Comparison of ENCODE assay signal across 20 cellular contexts in genomic region chr4:151991884-151992166, GRCh38.
DNase-seq lines count a peak whose midpoint lies in the region; ATAC-seq, FAIRE-seq and TF ChIP-seq lines count a peak whose summit lies in the region.
"Had no signal": no experiment of that assay in that cellular context is flagged by ENCODE, and none has a peak within 500 bp of the region (broad histone marks: within the 10 kb centered on the region; RNA-seq: fewer than 3 reads in every experiment).

No MANE protein-coding gene starts in this region.

- no peak for ATAC-seq in K562
- ATAC-seq in HG03342 (IDR thresholded peaks at IDR 0.05; ENCODE audit: unreplicated experiment) = no peak
- no peak for ATAC-seq in HG02610 (IDR thresholded peaks at IDR 0.05; ENCODE audit: unreplicated experiment)
- ATAC-seq: left colon had no signal

- no peaks in the 10 kb centered on the region for H3K79me2 ChIP-seq in K562 (ENCODE audit: control insufficient read depth, insufficient read depth, low read length)
- no peaks in the 10 kb centered on the region for H3K79me2 ChIP-seq in parathyroid adenoma

- H3K27ac ChIP-seq in K562 (ENCODE audit: extremely low read depth, low read depth, low read length) = no peak overlapping the region
- H3K27ac ChIP-seq in parathyroid adenoma = no peak overlapping the region
- H3K27ac ChIP-seq: RWPE1 had no signal

- POLR2A ChIA-PET in K562 (lab: Yijun Ruan, JAX) = interaction anchor here (1.0 kb wide), 1 partner anchor 18 kb away, joined by 3 read pairs; no protein-coding TSS in a partner anchor

- WGBS in K562 (ENCODE audit: insufficient coverage, low coverage, missing lambda C conversion rate) = 0% methylated on average over 2 of the region's 2 CpGs

- no TSS peak for BruUV-seq in K562 (replicated peaks; lab: Mats Ljungman, UMichigan)

- intact Hi-C loops in K562 (cut with micrococcal nuclease) = no loop called here

- no peak for DNase-seq in activated naive CD8-positive, alpha-beta T cell treated with anti-CD3 and anti-CD28 coated beads for 36 hours
- peak; percentile 12 for DNase-seq in EH (ENCODE audit: low read depth)
- DNase-seq in K562 (ENCODE audit: extremely low read depth in 1 of 4, low spot score in 3 of 4) = no peak
- DNase-seq in HuH-7 (ENCODE audit: low spot score) = no peak
- DNase-seq: activated CD4-positive, alpha-beta T cell treated with anti-CD3 and anti-CD28 coated beads, Interleukin-2, amount 50 U/mL, for 48 hours; amniotic stem cell; Caco-2; left colon; MV-4-11; NCI-H1930; NCI-H510A; stimulated activated CD4-positive, alpha-beta T cell treated with anti-CD3 and anti-CD28 coated beads, Interleukin-1b, Interleukin-23, amount 100 ng/mL, for 48 hours had no signal

- 0 out of 5 replicates have a peak, but pooled peaks cover 0 to 3% of the 10 kb centered on the region in 2 experiments for H3K27me3 ChIP-seq in K562 (ENCODE audit: control insufficient read depth in 2 of 2, insufficient read depth in 2 of 2, low read length in 2 of 2)
- H3K27me3 ChIP-seq in parathyroid adenoma (ENCODE audit: control insufficient read depth, insufficient read depth, low read length) = no peaks in the 10 kb centered on the region

- FAIRE-seq in K562 (lab: Jason Lieb, UNC) = no peak

- TF ChIP-seq RAD21 in K562 (CRISPR knock-in tag; conservative IDR thresholded peaks at IDR 0.05 in 1 of 2, IDR thresholded peaks at IDR 0.05 in 1 of 2) = no peak

- H3K9me1 ChIP-seq in K562 (ENCODE audit: control insufficient read depth, insufficient read depth, low read length) = no peaks in the 10 kb centered on the region

- TF ChIP-seq CTCF in K562 (IDR thresholded peaks at IDR 0.05 in 2 of 3, conservative IDR thresholded peaks at IDR 0.05 in 1 of 3; ENCODE audit: insufficient read depth in 2 of 3, low read depth in 1 of 3, low read length in 3 of 3) (no peak), parathyroid adenoma (IDR thresholded peaks at IDR 0.05) (no peak)

- H3K36me3 ChIP-seq in K562 (ENCODE audit: control insufficient read depth, insufficient read depth, low read length) (no peaks in the 10 kb centered on the region), parathyroid adenoma (ENCODE audit: control insufficient read depth, insufficient read depth, low read length) (no peaks in the 10 kb centered on the region)

- H3K4me2 ChIP-seq in K562 (ENCODE audit: insufficient read depth, low read length) (no peak overlapping the region), parathyroid adenoma (ENCODE audit: low read length) (no peak overlapping the region)

- H3K4me1 Mint-ChIP-seq in activated naive CD8-positive, alpha-beta T cell (ENCODE audit: low read depth) = peaks cover 59% of the 10 kb centered on the region
- H3K4me1 Mint-ChIP-seq in activated naive CD8-positive, alpha-beta T cell treated with anti-CD3 and anti-CD28 coated beads for 36 hours = peaks cover 41% of the 10 kb centered on the region

- H3K4me3 ChIP-seq in K562 (no peak overlapping the region), parathyroid adenoma (ENCODE audit: low read depth, low read length) (no peak overlapping the region)

- peak overlapping the region; percentile 46 for H3K27ac Mint-ChIP-seq in activated naive CD8-positive, alpha-beta T cell
- no peak overlapping the region for H3K27ac Mint-ChIP-seq in activated naive CD8-positive, alpha-beta T cell treated with anti-CD3 and anti-CD28 coated beads for 36 hours
- H3K27ac Mint-ChIP-seq: activated T-helper 1 cell treated with anti-CD3 and anti-CD28 coated beads, Interleukin-12 subunit alpha, Interleukin-12 subunit beta, Interleukin-2, Interleukin-4 antibody, amounts not matched to agents 30 ng/mL and 10 ng/mL and 1 ng/mL, durations not matched to agents 14 hours and 24 hours and 36 hours; IgD-negative memory B cell; mesothelial cell of epicardium had no signal

- CTCF ChIA-PET in K562 (lab: Yijun Ruan, JAX; ENCODE audit: low intra/inter-chr PET ratio) = no interaction called here

- in situ Hi-C loops in K562 (cut with MboI) = no loop called here

- H2AFZ ChIP-seq in K562 (ENCODE audit: low read depth, low read length) = no peak overlapping the region
- peak overlapping the region; percentile 62 for H2AFZ ChIP-seq in parathyroid adenoma

- no peaks in the 10 kb centered on the region for H4K20me1 ChIP-seq in K562 (replicated peaks; ENCODE audit: control insufficient read depth, insufficient read depth, low read length)

- H3K4me1 ChIP-seq in K562 (replicated peaks in 1 of 2; ENCODE audit: control insufficient read depth in 2 of 2, insufficient read depth in 2 of 2, low read length in 2 of 2) = no peaks in the 10 kb centered on the region; a peak in 1 of 5 replicates
- H3K4me1 ChIP-seq in parathyroid adenoma = no peaks in the 10 kb centered on the region

- peaks cover 6% of the 10 kb centered on the region for H3K9me3 Mint-ChIP-seq in activated naive CD8-positive, alpha-beta T cell (ENCODE audit: low read depth)
- peaks cover 6% of the 10 kb centered on the region for H3K9me3 Mint-ChIP-seq in activated naive CD8-positive, alpha-beta T cell treated with anti-CD3 and anti-CD28 coated beads for 36 hours

- peak overlapping the region; percentile 38 for H3K4me3 Mint-ChIP-seq in activated naive CD8-positive, alpha-beta T cell
- no peak overlapping the region for H3K4me3 Mint-ChIP-seq in activated naive CD8-positive, alpha-beta T cell treated with anti-CD3 and anti-CD28 coated beads for 36 hours
- H3K4me3 Mint-ChIP-seq: IgD-negative memory B cell, mesothelial cell of epicardium had no signal

- no peak for TF ChIP-seq EP300 in K562 (IDR thresholded peaks at IDR 0.05; ENCODE audit: low read length)

- no peaks in the 10 kb centered on the region for H3K27me3 Mint-ChIP-seq in activated naive CD8-positive, alpha-beta T cell
- no peaks in the 10 kb centered on the region for H3K27me3 Mint-ChIP-seq in activated naive CD8-positive, alpha-beta T cell treated with anti-CD3 and anti-CD28 coated beads for 36 hours

- no peaks in the 10 kb centered on the region for H3K9me3 ChIP-seq in K562 (replicated peaks; ENCODE audit: control insufficient read depth, insufficient read depth, low read depth, low read length)
- H3K9me3 ChIP-seq in parathyroid adenoma (ENCODE audit: control insufficient read depth, low read length) = no peaks in the 10 kb centered on the region
- H3K9me3 ChIP-seq: Caco-2 had no signal

- TF ChIP-seq POLR2A in K562 (conservative IDR thresholded peaks at IDR 0.05) = no peak

- H3K36me3 Mint-ChIP-seq in activated naive CD8-positive, alpha-beta T cell = peaks cover 2% of the 10 kb centered on the region
- H3K36me3 Mint-ChIP-seq in activated naive CD8-positive, alpha-beta T cell treated with anti-CD3 and anti-CD28 coated beads for 36 hours = peaks cover 3% of the 10 kb centered on the region
- H3K36me3 Mint-ChIP-seq: IgD-negative memory B cell, mesothelial cell of epicardium had no signal

- H3K9ac ChIP-seq in K562 (ENCODE audit: insufficient read depth in 1 of 2, low read depth in 2 of 2, low read length in 2 of 2) = no peak overlapping the region
- H3K9ac ChIP-seq in parathyroid adenoma = no peak overlapping the region

TF ChIP-seq in K562, 482 proteins besides CTCF, POLR2A, EP300 and RAD21:
- TF ChIP-seq RFX1 (IDR thresholded peaks at IDR 0.05) = peak; percentile 69
- no peak for TF ChIP-seq SAP30 (IDR thresholded peaks at IDR 0.05; ENCODE audit: borderline replicate concordance, insufficient read depth, low read depth, low read length, poor library complexity, severe bottlenecking)
